ENCODE assay signal across 11 cellular contexts in genomic region chrX:47629419-47630210, GRCh38. TPM values are rescaled to one million over a fixed set of nuclear protein-coding genes. Genes with fewer than 3 reads are reported as not detected.
A peak's percentile ranks its signal among the peaks of the same experiment; 100 is the strongest.
DNase-seq lines count a peak whose midpoint lies in the region; ATAC-seq and TF ChIP-seq lines count a peak whose summit lies in the region.
"Had no signal": no experiment of that assay in that cellular context is flagged by ENCODE, and none has a peak within 500 bp of the region (broad histone marks: within the 10 kb centered on the region; RNA-seq: fewer than 3 reads in every experiment).

Gene CFP (minus strand): TSS chrX:47629930. CDS start chrX:47629844, 86 bp downstream.

- CTCF ChIA-PET in activated CD4-positive, alpha-beta T cell treated with anti-CD3 and anti-CD28 coated beads for 36 hours (lab: Charles Lee) = interaction anchor here (1.2 kb wide), 1 partner anchor 15 kb away, joined by 5 read pairs; no protein-coding TSS in a partner anchor

- H3K4me1 ChIP-seq in esophagus squamous epithelium = no peaks in the 10 kb centered on the region
- H3K4me1 ChIP-seq: SJCRH30 had no signal

- TF ChIP-seq POLR2A in esophagus squamous epithelium (IDR thresholded peaks at IDR 0.05) = no peak

- H3K4me3 Mint-ChIP-seq in activated CD4-positive, alpha-beta T cell treated with anti-CD3 and anti-CD28 coated beads for 36 hours = peak within 1 kb of the TSS; percentile 54
- peak within 1 kb of the TSS; percentile 84 for H3K4me3 Mint-ChIP-seq in T-helper 1 cell treated with Interleukin-12 subunit alpha and Interleukin-12 subunit beta and Interleukin-4 antibody, amounts not matched to agents 30 μg/mL and 1 μg/mL, for 36 hours
- no peak within 1 kb of the TSS for H3K4me3 Mint-ChIP-seq in endothelial cell (ENCODE audit: unreplicated experiment)
- H3K4me3 Mint-ChIP-seq in stimulated activated naive CD8-positive, alpha-beta T cell treated with anti-CD3 and anti-CD28 coated beads, Interleukin-15, Interleukin-2, amounts not matched to agents 100 ng/mL and 50 ng/mL, for 24 hours = peak within 1 kb of the TSS; percentile 48
- H3K4me3 Mint-ChIP-seq: neural crest cell had no signal

- peak; percentile 23 for DNase-seq in activated CD4-positive, alpha-beta T cell treated with anti-CD3 and anti-CD28 coated beads for 36 hours
- DNase-seq in activated CD4-positive, alpha-beta T cell treated with anti-CD3 and anti-CD28 coated beads for 48 hours = no peak
- DNase-seq in endothelial cell (ENCODE audit: low spot score) (no peak), esophagus squamous epithelium (lab: John Stamatoyannopoulos, UW) (no peak)
- DNase-seq: NCI-H2171 treated with DMSO at 0.1 percent for 48 hours, SJCRH30 had no signal

- no peaks in the 10 kb centered on the region for H3K9me3 ChIP-seq in esophagus squamous epithelium
- H3K9me3 ChIP-seq: SJCRH30 had no signal

- no peaks in the 10 kb centered on the region for H3K27me3 ChIP-seq in esophagus squamous epithelium
- H3K27me3 ChIP-seq: SJCRH30 had no signal

- TF ChIP-seq CTCF in endothelial cell (IDR thresholded peaks at IDR 0.05; ENCODE audit: unreplicated experiment) (no peak), esophagus squamous epithelium (IDR thresholded peaks at IDR 0.05) (no peak)

- H3K4me3 ChIP-seq in esophagus squamous epithelium = peak within 1 kb of the TSS in 1 of 4 donors; percentile 34
- H3K4me3 ChIP-seq: SJCRH30 had no signal

- peak; percentile 71 for ATAC-seq in activated CD4-positive, alpha-beta T cell treated with anti-CD3 and anti-CD28 coated beads for 36 hours
- ATAC-seq in HG02642 (IDR thresholded peaks at IDR 0.05; ENCODE audit: poor library complexity, unreplicated experiment) (no peak), GM18517 (IDR thresholded peaks at IDR 0.05; ENCODE audit: unreplicated experiment) (no peak)

- peaks cover 4% of the 10 kb centered on the region for H3K36me3 Mint-ChIP-seq in activated CD4-positive, alpha-beta T cell treated with anti-CD3 and anti-CD28 coated beads for 36 hours (ENCODE audit: low read depth)
- H3K36me3 Mint-ChIP-seq in T-helper 1 cell treated with Interleukin-12 subunit alpha and Interleukin-12 subunit beta and Interleukin-4 antibody, amounts not matched to agents 30 μg/mL and 1 μg/mL, for 36 hours (ENCODE audit: low read depth) = peaks cover 6% of the 10 kb centered on the region
- H3K36me3 Mint-ChIP-seq in endothelial cell (ENCODE audit: low read depth, unreplicated experiment) = peaks cover 3% of the 10 kb centered on the region
- H3K36me3 Mint-ChIP-seq in stimulated activated naive CD8-positive, alpha-beta T cell treated with anti-CD3 and anti-CD28 coated beads, Interleukin-15, Interleukin-2, amounts not matched to agents 100 ng/mL and 50 ng/mL, for 24 hours (ENCODE audit: low read depth) = peaks cover 5% of the 10 kb centered on the region

- H3K4me1 Mint-ChIP-seq in activated CD4-positive, alpha-beta T cell treated with anti-CD3 and anti-CD28 coated beads for 36 hours = peaks cover 22% of the 10 kb centered on the region
- H3K4me1 Mint-ChIP-seq in T-helper 1 cell treated with Interleukin-12 subunit alpha and Interleukin-12 subunit beta and Interleukin-4 antibody, amounts not matched to agents 30 μg/mL and 1 μg/mL, for 36 hours (ENCODE audit: low read depth) = peaks cover 18% of the 10 kb centered on the region
- H3K4me1 Mint-ChIP-seq in endothelial cell (ENCODE audit: unreplicated experiment) = peaks cover 10% of the 10 kb centered on the region
- peaks cover 20% of the 10 kb centered on the region for H3K4me1 Mint-ChIP-seq in stimulated activated naive CD8-positive, alpha-beta T cell treated with anti-CD3 and anti-CD28 coated beads, Interleukin-15, Interleukin-2, amounts not matched to agents 100 ng/mL and 50 ng/mL, for 24 hours (ENCODE audit: low read depth)
- H3K4me1 Mint-ChIP-seq: neural crest cell had no signal

- peaks cover 0 to 3% (median 0%) of the 10 kb centered on the region in 3 donors for H3K36me3 ChIP-seq in esophagus squamous epithelium
- H3K36me3 ChIP-seq: SJCRH30 had no signal

- peak within 1 kb of the TSS; percentile 87 for H3K27ac Mint-ChIP-seq in activated CD4-positive, alpha-beta T cell treated with anti-CD3 and anti-CD28 coated beads for 36 hours
- H3K27ac Mint-ChIP-seq in T-helper 1 cell treated with Interleukin-12 subunit alpha and Interleukin-12 subunit beta and Interleukin-4 antibody, amounts not matched to agents 30 μg/mL and 1 μg/mL, for 36 hours = peak within 1 kb of the TSS; percentile 85
- H3K27ac Mint-ChIP-seq in endothelial cell (ENCODE audit: unreplicated experiment) = peak within 1 kb of the TSS; percentile 36
- H3K27ac Mint-ChIP-seq in stimulated activated naive CD8-positive, alpha-beta T cell treated with anti-CD3 and anti-CD28 coated beads, Interleukin-15, Interleukin-2, amounts not matched to agents 100 ng/mL and 50 ng/mL, for 24 hours = peak within 1 kb of the TSS; percentile 86

- intact Hi-C loops in activated CD4-positive, alpha-beta T cell treated with anti-CD3 and anti-CD28 coated beads for 36 hours (cut with DNase I, micrococcal nuclease) = loop anchor here (2.0 to 5.0 kb wide), 2 partner anchors 47 to 67 kb away; partner anchors contain the start of genes ARAF (in 1 of the 2) and TIMP1 (in 1 of the 2)
- intact Hi-C loops in esophagus squamous epithelium (cut with DNase I) = no loop called here

- H3K27me3 Mint-ChIP-seq in activated CD4-positive, alpha-beta T cell treated with anti-CD3 and anti-CD28 coated beads for 36 hours = no peaks in the 10 kb centered on the region
- no peaks in the 10 kb centered on the region for H3K27me3 Mint-ChIP-seq in T-helper 1 cell treated with Interleukin-12 subunit alpha and Interleukin-12 subunit beta and Interleukin-4 antibody, amounts not matched to agents 30 μg/mL and 1 μg/mL, for 36 hours (ENCODE audit: low read depth)
- H3K27me3 Mint-ChIP-seq in endothelial cell (ENCODE audit: unreplicated experiment) = peaks cover 3% of the 10 kb centered on the region
- no peaks in the 10 kb centered on the region for H3K27me3 Mint-ChIP-seq in stimulated activated naive CD8-positive, alpha-beta T cell treated with anti-CD3 and anti-CD28 coated beads, Interleukin-15, Interleukin-2, amounts not matched to agents 100 ng/mL and 50 ng/mL, for 24 hours

- peak within 1 kb of the TSS in 1 of 4 donors; percentile 28 for H3K27ac ChIP-seq in esophagus squamous epithelium
- H3K27ac ChIP-seq: SJCRH30 had no signal

- no peaks in the 10 kb centered on the region for H3K9me3 Mint-ChIP-seq in activated CD4-positive, alpha-beta T cell treated with anti-CD3 and anti-CD28 coated beads for 36 hours (ENCODE audit: low read depth)
- H3K9me3 Mint-ChIP-seq in T-helper 1 cell treated with Interleukin-12 subunit alpha and Interleukin-12 subunit beta and Interleukin-4 antibody, amounts not matched to agents 30 μg/mL and 1 μg/mL, for 36 hours = no peaks in the 10 kb centered on the region
- no peaks in the 10 kb centered on the region for H3K9me3 Mint-ChIP-seq in endothelial cell (ENCODE audit: unreplicated experiment)
- H3K9me3 Mint-ChIP-seq in stimulated activated naive CD8-positive, alpha-beta T cell treated with anti-CD3 and anti-CD28 coated beads, Interleukin-15, Interleukin-2, amounts not matched to agents 100 ng/mL and 50 ng/mL, for 24 hours = no peaks in the 10 kb centered on the region
- H3K9me3 Mint-ChIP-seq: neural crest cell had no signal

- 47 to 60% methylated on average over 1 to 4 of the region's 14 CpGs for WGBS in esophagus squamous epithelium, 2 donors

- POLR2A ChIA-PET in activated CD4-positive, alpha-beta T cell treated with anti-CD3 and anti-CD28 coated beads for 36 hours (lab: Charles Lee) = no interaction called here

RNA-seq across cellular contexts. Expression of gene CFP, which starts in this region (rescaled TPM):
- total RNA-seq in activated CD4-positive, alpha-beta T cell treated with anti-CD3 and anti-CD28 coated beads for 36 hours = 1 to 10 TPM; 2.4 to 4.7 TPM
- total RNA-seq in endothelial cell (ENCODE audit: unreplicated experiment) (27.5 TPM), esophagus squamous epithelium (1 to 10 TPM in 3 of 4 donors, under 1 TPM in 1; 0.83 to 3.8 (median 1.9) TPM)

Comparison
In these comparisons a context has a peak if more than half of its experiments do, and no peak if none do; other contexts are left out.
1. H3K27ac Mint-ChIP-seq: peak in every context shown above with its lines; median percentile 87 in activated CD4-positive, alpha-beta T cell treated with anti-CD3 and anti-CD28 coated beads for 36 hours; 86 in stimulated activated naive CD8-positive, alpha-beta T cell treated with anti-CD3 and anti-CD28 coated beads, Interleukin-15, Interleukin-2, amounts not matched to agents 100 ng/mL and 50 ng/mL, for 24 hours; 85 in T-helper 1 cell treated with Interleukin-12 subunit alpha and Interleukin-12 subunit beta and Interleukin-4 antibody, amounts not matched to agents 30 μg/mL and 1 μg/mL, for 36 hours; 36 in endothelial cell.